Comparison of ENCODE assay signal across 12 cellular contexts in the genomic region with DNA sequence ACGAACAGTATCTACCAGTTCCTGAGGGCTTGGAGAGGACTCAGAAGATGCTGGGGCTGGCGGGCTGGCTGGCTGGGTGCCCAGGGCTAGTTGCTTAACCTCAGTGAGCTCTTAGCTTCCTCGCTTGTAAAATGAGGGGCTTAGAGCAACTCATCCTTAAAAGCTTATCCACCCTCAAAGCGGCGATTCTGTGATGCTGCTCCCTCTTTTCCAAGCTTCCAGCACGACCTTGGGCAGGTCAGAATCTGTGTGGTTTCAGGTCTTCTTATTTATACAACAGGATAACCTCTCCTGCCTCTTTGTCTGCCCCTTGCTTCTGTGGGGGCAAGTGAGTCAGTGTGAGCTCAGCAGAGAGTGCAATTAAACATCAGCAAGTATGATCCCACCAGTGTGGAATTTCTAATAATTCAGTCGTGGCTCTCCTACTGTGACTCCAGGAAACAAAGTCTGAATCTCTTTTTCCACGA.
DNase-seq lines count a peak whose midpoint lies in the region; ATAC-seq, FAIRE-seq and TF ChIP-seq lines count a peak whose summit lies in the region.
"Had no signal": no experiment of that assay in that cellular context is flagged by ENCODE, and none has a peak within 500 bp of the region (broad histone marks: within the 10 kb centered on the region; RNA-seq: fewer than 3 reads in every experiment).

No MANE protein-coding gene starts in this region.

- DNase-seq in MCF 10A (ENCODE audit: unreplicated experiment): peak; percentile 66
- no peak for DNase-seq in breast epithelium (ENCODE audit: low spot score in 2 of 2)
- DNase-seq in T1000 (lab: John Stamatoyannopoulos, UW): peak; percentile 87
- DNase-seq in kidney glomerular epithelial cell (lab: John Stamatoyannopoulos, UW): peak; percentile 97
- peak; percentile 84 for DNase-seq in urothelium cell line (ENCODE audit: low spot score)
- DNase-seq in midbrain (lab: John Stamatoyannopoulos, UW): no peak
- no peak for DNase-seq in NCI-H1436 (lab: John Stamatoyannopoulos, UW)
- DNase-seq: Kasumi-1 had no signal

- H3K4me1 Mint-ChIP-seq in MCF 10A (ENCODE audit: insufficient read depth, unreplicated experiment): peaks cover 19% of the 10 kb centered on the region

- FAIRE-seq in urothelium cell line (lab: Jason Lieb, UNC): no peak

- no TSS peak for BruUV-seq in MCF 10A (replicated peaks; lab: Mats Ljungman, UMichigan)

- H3K4me3 Mint-ChIP-seq in MCF 10A (ENCODE audit: unreplicated experiment): no peak overlapping the region

- no peaks in the 10 kb centered on the region for H3K36me3 ChIP-seq in breast epithelium
- H3K36me3 ChIP-seq: BLaER1, thyroid gland had no signal

- POLR2A ChIA-PET in MCF 10A (lab: Yijun Ruan, JAX): no interaction called here

- no peak for TF ChIP-seq CTCF in MCF 10A (IDR thresholded peaks at IDR 0.05; ENCODE audit: unreplicated experiment)
- no peak for TF ChIP-seq CTCF in breast epithelium (IDR thresholded peaks at IDR 0.05)

- H3K9me3 ChIP-seq in breast epithelium: no peaks in the 10 kb centered on the region
- H3K9me3 ChIP-seq: BLaER1, thyroid gland had no signal

- no peaks in the 10 kb centered on the region for H3K27me3 ChIP-seq in breast epithelium
- H3K27me3 ChIP-seq: BLaER1, thyroid gland had no signal

- H3K9me3 Mint-ChIP-seq in MCF 10A (ENCODE audit: unreplicated experiment): peaks cover 12% of the 10 kb centered on the region

- TF ChIP-seq POLR2A in breast epithelium (IDR thresholded peaks at IDR 0.05): no peak

- H3K27ac ChIP-seq in breast epithelium: peak overlapping the region in 1 of 2 donors; percentile 59
- H3K27ac ChIP-seq: BLaER1, thyroid gland had no signal

- H3K4me1 ChIP-seq in breast epithelium: no peaks in the 10 kb centered on the region
- H3K4me1 ChIP-seq: thyroid gland had no signal

- no peaks in the 10 kb centered on the region for H3K36me3 Mint-ChIP-seq in MCF 10A (ENCODE audit: insufficient read depth, unreplicated experiment)

- H3K4me3 ChIP-seq in breast epithelium: no peak overlapping the region
- H3K4me3 ChIP-seq: BLaER1, thyroid gland had no signal

- no peak for ATAC-seq in GM21515 (IDR thresholded peaks at IDR 0.05; ENCODE audit: unreplicated experiment)
- ATAC-seq: left lobe of liver had no signal

- CTCF ChIA-PET in MCF 10A (lab: Yijun Ruan, JAX): interaction anchor here (0.7 kb wide), 1 partner anchor 99 kb away, joined by 3 read pairs; no protein-coding TSS in a partner anchor

- intact Hi-C loops in MCF 10A (cut with micrococcal nuclease): no loop called here
- intact Hi-C loops in breast epithelium (cut with DNase I; ENCODE audit: low total_unique reads): no loop called here

- no peaks in the 10 kb centered on the region for H3K27me3 Mint-ChIP-seq in MCF 10A (ENCODE audit: insufficient read depth, unreplicated experiment)

- H3K27ac Mint-ChIP-seq in MCF 10A (ENCODE audit: low read depth, unreplicated experiment): no peak overlapping the region

Comparison
In these comparisons a context has a peak if more than half of its experiments do, and no peak if none do; other contexts are left out.
1. DNase-seq: peak in MCF 10A (single experiment), T1000 (single experiment), kidney glomerular epithelial cell (single experiment) and urothelium cell line (single experiment); none in breast epithelium (0 of 2), midbrain (single experiment) and NCI-H1436 (single experiment).